Comparison of ENCODE assay signal across 12 cellular contexts in the genomic region with DNA sequence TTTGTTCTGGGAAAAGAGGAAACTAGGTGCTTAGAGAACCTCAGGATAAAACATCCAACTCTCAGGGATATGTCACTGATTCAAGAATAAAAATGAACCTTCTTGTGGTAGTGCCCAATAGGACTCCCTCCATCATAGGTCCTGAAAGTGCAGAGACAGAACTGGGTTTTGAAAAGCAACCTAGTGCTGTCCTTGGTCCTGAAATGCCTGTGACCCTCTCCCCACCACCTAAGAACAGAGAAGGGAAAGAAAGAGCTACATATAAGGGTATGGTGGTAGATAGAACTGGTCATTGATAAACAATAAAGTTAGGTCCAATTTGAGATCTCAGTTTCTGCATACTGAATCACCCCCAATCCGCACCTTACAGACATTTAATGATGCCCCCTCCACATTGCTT.
DNase-seq lines count a peak whose midpoint lies in the region; TF ChIP-seq lines count a peak whose summit lies in the region.
"Had no signal": no experiment of that assay in that cellular context is flagged by ENCODE, and none has a peak within 500 bp of the region (broad histone marks: within the 10 kb centered on the region; RNA-seq: fewer than 3 reads in every experiment).

No MANE protein-coding gene starts in this region.

- H2BK5ac ChIP-seq in H9 (ENCODE audit: insufficient read length, low read length), result no peak overlapping the region

- no peak overlapping the region for H2BK15ac ChIP-seq in H9 (ENCODE audit: low read depth, low read length)

- DNase-seq in ACHN (peak; percentile 50), H9 (peak; percentile 40), RWPE1 (ENCODE audit: low spot score) (peak; percentile 5), foreskin melanocyte (peak; percentile 10), DMS153 treated with DMSO at 0.1 percent for 48 hours (lab: John Stamatoyannopoulos, UW; ENCODE audit: unreplicated experiment) (no peak), NCI-H1417 treated with DMSO at 0.1 percent for 48 hours (lab: John Stamatoyannopoulos, UW) (no peak)
- DNase-seq in activated CD4-positive, CD25-positive, alpha-beta regulatory T cell treated with anti-CD3 and anti-CD28 coated beads, Interleukin-2, amount 50 U/mL, for 72 hours, result no peak
- no peak for DNase-seq in stimulated activated CD4-positive, alpha-beta T cell treated with anti-CD3 and anti-CD28 coated beads, Interleukin-2, amount 100 ng/mL, for 24 hours
- DNase-seq: CD4-positive, CD25-positive, alpha-beta regulatory T cell; natural killer cell; substantia nigra had no signal

- H3K4ac ChIP-seq in H9 (ENCODE audit: low read depth, low read length), result no peak overlapping the region

- no peaks in the 10 kb centered on the region for H3K9me3 ChIP-seq in H9 (ENCODE audit: control insufficient read depth, low read depth, low read length)
- H3K9me3 ChIP-seq: HAP-1 had no signal

- peaks cover 1% of the 10 kb centered on the region; the same call in 1 of the 2 replicates for H3K27me3 Mint-ChIP-seq in H9 (ENCODE audit: low read depth)
- H3K27me3 Mint-ChIP-seq: CD4-positive, CD25-positive, alpha-beta regulatory T cell had no signal

- TF ChIP-seq CTCF in H9 (conservative IDR thresholded peaks at IDR 0.05) (no peak), RWPE1 (conservative IDR thresholded peaks at IDR 0.05; ENCODE audit: low read depth) (no peak)

- H3K4me1 Mint-ChIP-seq in H9, result peaks cover 0 to 10% of the 10 kb centered on the region in 2 experiments; a peak in 2 of 4 replicates
- H3K4me1 Mint-ChIP-seq: CD4-positive, CD25-positive, alpha-beta regulatory T cell; natural killer cell had no signal

- POLR2A ChIA-PET in RWPE1 (lab: Yijun Ruan, JAX; ENCODE audit: low non-redundant PET), result no interaction called here

- CTCF ChIA-PET in RWPE1 (lab: Yijun Ruan, JAX), result no interaction called here

- no peak overlapping the region for H3K4me2 ChIP-seq in H9 (ENCODE audit: insufficient read depth, insufficient read length, low read length)

- H3K9me3 Mint-ChIP-seq in H9, result peaks cover 0 to 3% of the 10 kb centered on the region in 2 experiments; a peak in 1 of 5 replicates

- no CpG with 5 or more reads among the region's 1 CpG for WGBS in H9 (ENCODE audit: extremely low coverage, insufficient read length, low lambda C conversion rate)

- in situ Hi-C loops in ACHN (cut with HindIII; ENCODE audit: low pct_ligation_motif_present, low pct_unique_long_range_greater_than_20kb, low sequenced_read_pairs), result no loop called here

- no peak overlapping the region for H4K5ac ChIP-seq in H9 (ENCODE audit: insufficient read length, low read depth, low read length)

- H3K56ac ChIP-seq in H9 (ENCODE audit: insufficient read length, low read depth, low read length), result no peak overlapping the region

- H4K8ac ChIP-seq in H9 (replicated peaks; ENCODE audit: insufficient read length, low read depth, low read length), result no peak overlapping the region

- no peak overlapping the region for H3K18ac ChIP-seq in H9 (ENCODE audit: insufficient read length, low read depth, low read length)

- H2AFZ ChIP-seq in H9 (ENCODE audit: low read length), result no peak overlapping the region

- H3K36me3 Mint-ChIP-seq in H9 (ENCODE audit: insufficient read depth in 1 of 3, low read depth in 3 of 3), result no peaks in the 10 kb centered on the region
- H3K36me3 Mint-ChIP-seq: CD4-positive, CD25-positive, alpha-beta regulatory T cell had no signal

- H2BK20ac ChIP-seq in H9 (ENCODE audit: low read depth, low read length, poor library complexity, severe bottlenecking), result no peak overlapping the region

- no peaks in the 10 kb centered on the region for H3K79me2 ChIP-seq in H9 (ENCODE audit: insufficient read depth, low read length)

- no peak overlapping the region for H2BK120ac ChIP-seq in H9 (ENCODE audit: low read depth, low read length, poor library complexity, severe bottlenecking)

- no peak overlapping the region for H4K91ac ChIP-seq in H9 (ENCODE audit: insufficient read length, low read depth, low read length)

- no peaks in the 10 kb centered on the region for H3K4me1 ChIP-seq in H9 (ENCODE audit: insufficient read depth, low read length)
- H3K4me1 ChIP-seq: HAP-1 had no signal

- no peaks in the 10 kb centered on the region for H3K23me2 ChIP-seq in H9 (ENCODE audit: insufficient read length, low read depth, low read length, poor library complexity, severe bottlenecking)

- H3K23ac ChIP-seq in H9 (ENCODE audit: insufficient read length, low read depth, low read length), result no peak overlapping the region

- no peak overlapping the region for H3K14ac ChIP-seq in H9 (ENCODE audit: insufficient read depth, low read length)

- H3K27me3 ChIP-seq in H9 (ENCODE audit: insufficient read depth, low read length), result no peaks in the 10 kb centered on the region

- H2AK5ac ChIP-seq in H9 (ENCODE audit: insufficient read length, low read length), result no peak overlapping the region

- H3K79me1 ChIP-seq in H9 (ENCODE audit: insufficient read depth, low read depth, low read length, poor library complexity, severe bottlenecking), result no peaks in the 10 kb centered on the region

- H3K27ac ChIP-seq in H9 (ENCODE audit: insufficient read length, low read depth, low read length) (no peak overlapping the region), RWPE1 (no peak overlapping the region)

- no peak overlapping the region for H3T11ph ChIP-seq in H9 (ENCODE audit: low read length)

- H3K4me3 Mint-ChIP-seq in H9, result no peak overlapping the region
- H3K4me3 Mint-ChIP-seq: CD4-positive, CD25-positive, alpha-beta regulatory T cell; natural killer cell had no signal

- no peak overlapping the region for H3K9ac ChIP-seq in H9 (ENCODE audit: extremely low read depth, insufficient read length, low read length)

- H2BK12ac ChIP-seq in H9 (ENCODE audit: insufficient read length, low read depth, low read length), result no peak overlapping the region

- no peaks in the 10 kb centered on the region for H4K20me1 ChIP-seq in H9 (ENCODE audit: control insufficient read depth, insufficient read depth, insufficient read length)

- H3K27ac Mint-ChIP-seq in H9, result no peak overlapping the region
- H3K27ac Mint-ChIP-seq: CD4-positive, CD25-positive, alpha-beta regulatory T cell; natural killer cell had no signal

Comparison
In these comparisons a context has a peak if more than half of its experiments do, and no peak if none do; other contexts are left out.
1. DNase-seq: peak in ACHN (single experiment), H9 (single experiment), RWPE1 (single experiment) and foreskin melanocyte (single experiment); none in activated CD4-positive, CD25-positive, alpha-beta regulatory T cell treated with anti-CD3 and anti-CD28 coated beads, Interleukin-2, amount 50 U/mL, for 72 hours (single experiment), DMS153 treated with DMSO at 0.1 percent for 48 hours (single experiment), NCI-H1417 treated with DMSO at 0.1 percent for 48 hours (single experiment) and stimulated activated CD4-positive, alpha-beta T cell treated with anti-CD3 and anti-CD28 coated beads, Interleukin-2, amount 100 ng/mL, for 24 hours (0 of 2).